Comparison of ENCODE assay signal across 8 cellular contexts in genomic region chr1:161158316-161159016, GRCh38. TPM values are rescaled to one million over a fixed set of nuclear protein-coding genes. Genes with fewer than 3 reads are reported as not detected.
A peak's percentile ranks its signal among the peaks of the same experiment; 100 is the strongest.
DNase-seq lines count a peak whose midpoint lies in the region; ATAC-seq and TF ChIP-seq lines count a peak whose summit lies in the region.

No MANE protein-coding gene starts in this region.

- H3K9me3 ChIP-seq in CD4-positive, alpha-beta T cell (ENCODE audit: control insufficient read depth, low read length), result no peaks in the 10 kb centered on the region
- no peaks in the 10 kb centered on the region for H3K9me3 ChIP-seq in MG63

- H3K4me3 Mint-ChIP-seq in CD4-positive, alpha-beta T cell, result peak overlapping the region; percentile 93
- no peak overlapping the region for H3K4me3 Mint-ChIP-seq in dendritic cell treated with granulocyte-macrophage colony-stimulating factor and Interleukin-4, amounts not matched to agents 40 ng/mL and 50 ng/mL, for 4 days
- peak overlapping the region; percentile 89 for H3K4me3 Mint-ChIP-seq in nephron progenitor cell

- no peaks in the 10 kb centered on the region for H3K27me3 ChIP-seq in CD4-positive, alpha-beta T cell (ENCODE audit: control insufficient read depth, insufficient read depth, low read length)
- no peaks in the 10 kb centered on the region for H3K27me3 ChIP-seq in MG63

- peaks cover 51% of the 10 kb centered on the region for H3K36me3 ChIP-seq in MG63

- POLR2A ChIA-PET in CD4-positive, alpha-beta T cell (lab: Charles Lee), result interaction anchor here (0.7 to 2.7 kb wide), 7 partner anchors 7 to 113 kb away, joined by 3 to 12 read pairs (median 4); partner anchors contain the start of genes DEDD, NDUFS2, PPOX and USF1

- no peak for TF ChIP-seq CTCF in CD4-positive, alpha-beta T cell (IDR thresholded peaks at IDR 0.05)
- no peak for TF ChIP-seq CTCF in nephron progenitor cell (IDR thresholded peaks at IDR 0.05)

- H3K9me3 Mint-ChIP-seq in CD4-positive, alpha-beta T cell, result no peaks in the 10 kb centered on the region
- no peaks in the 10 kb centered on the region for H3K9me3 Mint-ChIP-seq in dendritic cell treated with granulocyte-macrophage colony-stimulating factor and Interleukin-4, amounts not matched to agents 40 ng/mL and 50 ng/mL, for 4 days
- no peaks in the 10 kb centered on the region for H3K9me3 Mint-ChIP-seq in nephron progenitor cell

- peaks cover 80% of the 10 kb centered on the region for H3K4me1 Mint-ChIP-seq in CD4-positive, alpha-beta T cell (ENCODE audit: low read depth)
- peaks cover 60% of the 10 kb centered on the region for H3K4me1 Mint-ChIP-seq in dendritic cell treated with granulocyte-macrophage colony-stimulating factor and Interleukin-4, amounts not matched to agents 40 ng/mL and 50 ng/mL, for 4 days (ENCODE audit: low read depth)
- peaks cover 75% of the 10 kb centered on the region for H3K4me1 Mint-ChIP-seq in nephron progenitor cell

- H3K27ac ChIP-seq in CD4-positive, alpha-beta T cell (ENCODE audit: low read depth, low read length), result peak overlapping the region; percentile 70

- intact Hi-C loops in CD4-positive, alpha-beta T cell (cut with DNase I, micrococcal nuclease), result loop anchor here in 1 of 2 experiments (5.0 to 10.0 kb wide), 3 partner anchors 91 to 814 kb away; partner anchors contain the start of genes ARHGAP30, COPA and NCSTN
- intact Hi-C loops in dendritic cell treated with granulocyte-macrophage colony-stimulating factor and Interleukin-4, amounts not matched to agents 40 ng/mL and 50 ng/mL, for 4 days (cut with micrococcal nuclease), result no loop called here

- H3K27ac Mint-ChIP-seq in CD4-positive, alpha-beta T cell, result peak overlapping the region; percentile 86
- H3K27ac Mint-ChIP-seq in dendritic cell treated with granulocyte-macrophage colony-stimulating factor and Interleukin-4, amounts not matched to agents 40 ng/mL and 50 ng/mL, for 4 days, result peak overlapping the region; percentile 89
- peak overlapping the region; percentile 98 for H3K27ac Mint-ChIP-seq in nephron progenitor cell

- no peak for DNase-seq in CD4-positive, alpha-beta T cell
- DNase-seq in MG63 (no peak), nephron progenitor cell (no peak), NCI-H1092 treated with DMSO at 0.1 percent for 48 hours (lab: John Stamatoyannopoulos, UW) (no peak), T-helper 9 cell (no peak), NCI-H128 (lab: John Stamatoyannopoulos, UW; ENCODE audit: unreplicated experiment) (no peak), NOMO-1 treated with dmso at 0.1 percent for 144 hours (lab: John Stamatoyannopoulos, UW; ENCODE audit: unreplicated experiment) (no peak)

- peak overlapping the region; percentile 88 for H3K4me3 ChIP-seq in MG63

- H3K27me3 Mint-ChIP-seq in CD4-positive, alpha-beta T cell, result no peaks in the 10 kb centered on the region
- H3K27me3 Mint-ChIP-seq in dendritic cell treated with granulocyte-macrophage colony-stimulating factor and Interleukin-4, amounts not matched to agents 40 ng/mL and 50 ng/mL, for 4 days, result no peaks in the 10 kb centered on the region
- H3K27me3 Mint-ChIP-seq in nephron progenitor cell (ENCODE audit: low read depth, poor library complexity), result peaks cover 2% of the 10 kb centered on the region

- H3K36me3 Mint-ChIP-seq in CD4-positive, alpha-beta T cell (ENCODE audit: low read depth), result peaks cover 70% of the 10 kb centered on the region
- peaks cover 78% of the 10 kb centered on the region for H3K36me3 Mint-ChIP-seq in dendritic cell treated with granulocyte-macrophage colony-stimulating factor and Interleukin-4, amounts not matched to agents 40 ng/mL and 50 ng/mL, for 4 days (ENCODE audit: low read depth)
- H3K36me3 Mint-ChIP-seq in nephron progenitor cell (ENCODE audit: low read depth), result peaks cover 56% of the 10 kb centered on the region

- CTCF ChIA-PET in CD4-positive, alpha-beta T cell (lab: Charles Lee), result interaction anchor here (1.0 kb wide), 1 partner anchor 67 kb away, joined by 3 read pairs; the partner anchor contains the start of gene TOMM40L

- no peak for ATAC-seq in CD4-positive, alpha-beta T cell (ENCODE audit: poor library complexity)

RNA-seq across cellular contexts. Expression of gene USP21, which starts 0.8 kb away (rescaled TPM):
- total RNA-seq in CD4-positive, alpha-beta T cell, result 10 to 100 TPM; 44.4 to 45.6 TPM
- total RNA-seq in MG63 (2014; rRNA removed; shearing (Covaris generic); ENCODE audit: low replicate concordance), result 3.5 and 4.2 TPM in 2 replicates

RNA-seq across cellular contexts. Expression of gene UFC1, which starts 4.7 kb away (rescaled TPM):
- 10 to 100 TPM; 96.6 to 97.8 TPM for total RNA-seq in CD4-positive, alpha-beta T cell
- total RNA-seq in MG63 (2014; rRNA removed; shearing (Covaris generic); ENCODE audit: low replicate concordance), result 118 and 178 TPM in 2 replicates

RNA-seq across cellular contexts. Expression of gene PPOX, which starts 7.8 kb away (rescaled TPM):
- 10 to 100 TPM; 28.6 to 31.5 TPM for total RNA-seq in CD4-positive, alpha-beta T cell
- 7.9 and 40.3 TPM in 2 replicates for total RNA-seq in MG63 (2014; rRNA removed; shearing (Covaris generic); ENCODE audit: low replicate concordance)

RNA-seq across cellular contexts. Expression of gene B4GALT3, which starts 18.8 kb away (rescaled TPM):
- 10 to 100 TPM; 40.8 to 44.3 TPM for total RNA-seq in CD4-positive, alpha-beta T cell
- 20.5 and 25.7 TPM in 2 replicates for total RNA-seq in MG63 (2014; rRNA removed; shearing (Covaris generic); ENCODE audit: low replicate concordance)

RNA-seq across cellular contexts. Expression of gene DEDD, which starts 26.0 kb away (rescaled TPM):
- 10 to 100 TPM; 35.5 to 36.6 TPM for total RNA-seq in CD4-positive, alpha-beta T cell
- 33.2 and 39.8 TPM in 2 replicates for total RNA-seq in MG63 (2014; rRNA removed; shearing (Covaris generic); ENCODE audit: low replicate concordance)
